In genomic region chr19:30149300-30149699, GRCh38 we compare ENCODE assay signal across 3 cellular contexts.
TF ChIP-seq lines count a peak whose summit lies in the region.

No MANE protein-coding gene starts in this region.

TF ChIP-seq in A549, 52 proteins besides CTCF, POLR2A, EP300 and RAD21:
- TF ChIP-seq MAX (IDR thresholded peaks at IDR 0.05) (no peak), ZFP36 (IDR thresholded peaks at IDR 0.05; ENCODE audit: borderline replicate concordance, partially characterized antibody) (peak; percentile 58)
TF ChIP-seq in A549: peak in this region for 1.

TF ChIP-seq in GM23338, 12 proteins besides CTCF, POLR2A, EP300 and RAD21 (continued from another document):
- no peak for TF ChIP-seq ZNF462 (CRISPR knock-in tag; IDR thresholded peaks at IDR 0.05)
- no peak for TF ChIP-seq STAT1 (IDR thresholded peaks at IDR 0.05; ENCODE audit: unreplicated experiment)
- TF ChIP-seq ZNF331 (CRISPR knock-in tag; IDR thresholded peaks at IDR 0.05; ENCODE audit: low read depth): no peak
- no peak for TF ChIP-seq CREB1 (CRISPR knock-in tag; IDR thresholded peaks at IDR 0.05; ENCODE audit: low read depth)
- TF ChIP-seq EZH2 (IDR thresholded peaks at IDR 0.05; ENCODE audit: low read depth, unreplicated experiment): no peak
- TF ChIP-seq ZNF114 (CRISPR knock-in tag; IDR thresholded peaks at IDR 0.05): no peak
- no peak for TF ChIP-seq POLR2AphosphoS5 (IDR thresholded peaks at IDR 0.05; ENCODE audit: low read depth)
- TF ChIP-seq REST (IDR thresholded peaks at IDR 0.05; ENCODE audit: unreplicated experiment): no peak
- no peak for TF ChIP-seq ETS1 (IDR thresholded peaks at IDR 0.05)

TF ChIP-seq in K562, 482 proteins besides CTCF, POLR2A, EP300 and RAD21 (continued from another document):
- no peak for TF ChIP-seq ZNF76 (CRISPR knock-in tag; IDR thresholded peaks at IDR 0.05; ENCODE audit: borderline replicate concordance)
- TF ChIP-seq ATF3 (IDR thresholded peaks at IDR 0.05): peak; percentile 57
- no peak for TF ChIP-seq ATF3 (CRISPR knock-in tag; conservative IDR thresholded peaks at IDR 0.05)
- TF ChIP-seq ATF7 (IDR thresholded peaks at IDR 0.05): peak; percentile 45; the same call in 1 of the 2 replicates
- TF ChIP-seq GABPB2 (CRISPR knock-in tag; conservative IDR thresholded peaks at IDR 0.05): no peak
